16 cellular contexts compared by ENCODE assay signal in genomic region chr2:10792660-10793400, GRCh38. TPM values are rescaled to one million over a fixed set of nuclear protein-coding genes. Genes with fewer than 3 reads are reported as not detected.
DNase-seq lines count a peak whose midpoint lies in the region; ATAC-seq, FAIRE-seq and TF ChIP-seq lines count a peak whose summit lies in the region.
"Had no signal": no experiment of that assay in that cellular context is flagged by ENCODE, and none has a peak within 500 bp of the region (broad histone marks: within the 10 kb centered on the region; RNA-seq: fewer than 3 reads in every experiment).

No MANE protein-coding gene starts in this region.

- no peaks in the 10 kb centered on the region for H3K4me1 ChIP-seq in HepG2 (ENCODE audit: insufficient read depth, low read length)
- H3K4me1 ChIP-seq: thyroid gland had no signal

- peaks cover 15% of the 10 kb centered on the region; the same call in 1 of the 2 replicates for H4K20me1 ChIP-seq in HepG2 (ENCODE audit: insufficient read depth, low read length)

- H3K4me1 Mint-ChIP-seq in CD4-positive, alpha-beta T cell (ENCODE audit: low read depth) = peaks cover 26% of the 10 kb centered on the region
- peaks cover 24% of the 10 kb centered on the region for H3K4me1 Mint-ChIP-seq in activated CD8-positive, alpha-beta T cell treated with anti-CD3 and anti-CD28 coated beads for 36 hours (ENCODE audit: low read depth)
- peaks cover 2% of the 10 kb centered on the region for H3K4me1 Mint-ChIP-seq in progenitor cell of endocrine pancreas (ENCODE audit: low read depth)

- in situ Hi-C loops in HepG2 (cut with HindIII; ENCODE audit: extremely low pct_ligation_motif_present, low pct_unique_long_range_greater_than_20kb) = no loop called here

- no peak overlapping the region for H3K4me2 ChIP-seq in HepG2 (ENCODE audit: low read depth, low read length)

- no peak overlapping the region for H2AFZ ChIP-seq in HepG2 (ENCODE audit: low read length)

- H3K36me3 Mint-ChIP-seq in CD4-positive, alpha-beta T cell (ENCODE audit: low read depth) = peaks cover 95% of the 10 kb centered on the region
- peaks cover 76% of the 10 kb centered on the region for H3K36me3 Mint-ChIP-seq in activated CD8-positive, alpha-beta T cell treated with anti-CD3 and anti-CD28 coated beads for 36 hours (ENCODE audit: low read depth)
- H3K36me3 Mint-ChIP-seq in progenitor cell of endocrine pancreas (ENCODE audit: insufficient read depth) = peaks cover 38% of the 10 kb centered on the region

- no peaks in the 10 kb centered on the region for H3K9me3 Mint-ChIP-seq in CD4-positive, alpha-beta T cell
- H3K9me3 Mint-ChIP-seq in activated CD8-positive, alpha-beta T cell treated with anti-CD3 and anti-CD28 coated beads for 36 hours = no peaks in the 10 kb centered on the region
- no peaks in the 10 kb centered on the region for H3K9me3 Mint-ChIP-seq in progenitor cell of endocrine pancreas (ENCODE audit: low read depth)

- no peaks in the 10 kb centered on the region for H3K9me3 ChIP-seq in CD4-positive, alpha-beta T cell (ENCODE audit: control insufficient read depth, low read length)
- no peaks in the 10 kb centered on the region for H3K9me3 ChIP-seq in HepG2 (ENCODE audit: low read length)
- H3K9me3 ChIP-seq: left lung, thyroid gland had no signal

- H3K4me3 ChIP-seq in GM12875 (ENCODE audit: low read depth, low read length) (no peak overlapping the region), HepG2 (replicated peaks in 1 of 3; ENCODE audit: insufficient read depth in 1 of 3, low read depth in 2 of 3, low read length in 3 of 3) (no peak overlapping the region)
- H3K4me3 ChIP-seq: left lung, thyroid gland had no signal

- WGBS in HepG2 (ENCODE audit: low lambda C conversion rate) = 92% methylated on average over 17 of the region's 17 CpGs

- CTCF ChIA-PET in CD4-positive, alpha-beta T cell (lab: Charles Lee) = interaction anchor here (2.0 kb wide), 1 partner anchor 40 kb away, joined by 6 read pairs; no protein-coding TSS in a partner anchor
- CTCF ChIA-PET in activated CD8-positive, alpha-beta T cell treated with anti-CD3 and anti-CD28 coated beads for 36 hours (lab: Charles Lee) = interaction anchor here (1.1 kb wide), 1 partner anchor 39 kb away, joined by 6 read pairs; no protein-coding TSS in a partner anchor
- CTCF ChIA-PET in HepG2 (lab: Yijun Ruan, JAX; ENCODE audit: low intra/inter-chr PET ratio, low total read pairs) = no interaction called here

- POLR2A ChIA-PET in CD4-positive, alpha-beta T cell (lab: Charles Lee) = interaction anchor here (2.4 kb wide), 1 partner anchor 19 kb away, joined by 16 read pairs; the partner anchor contains the start of gene PDIA6
- POLR2A ChIA-PET in activated CD8-positive, alpha-beta T cell treated with anti-CD3 and anti-CD28 coated beads for 36 hours (lab: Charles Lee) = interaction anchor here (1.2 to 1.3 kb wide), 2 partner anchors 19 to 70 kb away, joined by 3 read pairs; no protein-coding TSS in a partner anchor
- POLR2A ChIA-PET in HepG2 (lab: Yijun Ruan, JAX) = no interaction called here

- peaks cover 34 to 91% of the 10 kb centered on the region in 2 experiments for H3K36me3 ChIP-seq in HepG2 (replicated peaks in 1 of 2; ENCODE audit: control insufficient read depth in 1 of 2, insufficient read depth in 2 of 2, low read length in 2 of 2)

- peak overlapping the region; percentile 82 for H3K27ac Mint-ChIP-seq in CD4-positive, alpha-beta T cell
- peak overlapping the region; percentile 6 for H3K27ac Mint-ChIP-seq in activated CD8-positive, alpha-beta T cell treated with anti-CD3 and anti-CD28 coated beads for 36 hours
- no peak overlapping the region for H3K27ac Mint-ChIP-seq in progenitor cell of endocrine pancreas

- no peak for TF ChIP-seq RAD21 in HepG2 (CRISPR knock-in tag; IDR thresholded peaks at IDR 0.05)

- H3K79me2 ChIP-seq in HepG2 (ENCODE audit: insufficient read depth, low read length) = peaks cover 14% of the 10 kb centered on the region

- H3K4me3 Mint-ChIP-seq in CD4-positive, alpha-beta T cell = peak overlapping the region; percentile 13
- H3K4me3 Mint-ChIP-seq in activated CD8-positive, alpha-beta T cell treated with anti-CD3 and anti-CD28 coated beads for 36 hours = no peak overlapping the region
- no peak overlapping the region for H3K4me3 Mint-ChIP-seq in progenitor cell of endocrine pancreas (ENCODE audit: low read depth)

- H3K27me3 Mint-ChIP-seq in CD4-positive, alpha-beta T cell = no peaks in the 10 kb centered on the region
- no peaks in the 10 kb centered on the region for H3K27me3 Mint-ChIP-seq in activated CD8-positive, alpha-beta T cell treated with anti-CD3 and anti-CD28 coated beads for 36 hours
- H3K27me3 Mint-ChIP-seq in progenitor cell of endocrine pancreas = no peaks in the 10 kb centered on the region

- intact Hi-C loops in CD4-positive, alpha-beta T cell (cut with DNase I, micrococcal nuclease) = no loop called here
- intact Hi-C loops in activated CD8-positive, alpha-beta T cell treated with anti-CD3 and anti-CD28 coated beads for 36 hours (cut with micrococcal nuclease) = no loop called here
- intact Hi-C loops in HepG2 (cut with micrococcal nuclease; ENCODE audit: unreplicated experiment) = no loop called here

- no peak for TF ChIP-seq POLR2A in HepG2 (IDR thresholded peaks at IDR 0.05; ENCODE audit: insufficient read depth in 1 of 2, low read depth in 2 of 2, low read length in 2 of 2)

- no peak for DNase-seq in CD4-positive, alpha-beta T cell
- DNase-seq in activated CD8-positive, alpha-beta T cell treated with anti-CD3 and anti-CD28 coated beads for 36 hours = no peak
- DNase-seq in HepG2 (ENCODE audit: low spot score) = no peak
- no peak for DNase-seq in progenitor cell of endocrine pancreas (ENCODE audit: low spot score, unreplicated experiment)
- no peak for DNase-seq in ecto neural progenitor cell (ENCODE audit: low spot score)
- DNase-seq: glutamatergic neuron, left lung, NCI-H1092 treated with DMSO at 0.1 percent for 48 hours, NCI-H446, thyroid gland had no signal

- no peaks in the 10 kb centered on the region for H3K27me3 ChIP-seq in CD4-positive, alpha-beta T cell (ENCODE audit: control insufficient read depth, insufficient read depth, low read length)
- no peaks in the 10 kb centered on the region for H3K27me3 ChIP-seq in HepG2 (ENCODE audit: control insufficient read depth in 1 of 2, insufficient read depth in 2 of 2, low read length in 2 of 2)
- H3K27me3 ChIP-seq: left lung, thyroid gland had no signal

- BruUV-seq in HepG2 (replicated peaks; lab: Mats Ljungman, UMichigan) = no TSS peak

- no peak for TF ChIP-seq CTCF in CD4-positive, alpha-beta T cell (IDR thresholded peaks at IDR 0.05)
- peak; percentile 5; the same call in 1 of the 2 replicates for TF ChIP-seq CTCF in GM12875 (IDR thresholded peaks at IDR 0.05; ENCODE audit: borderline replicate concordance, insufficient read depth, low read depth, low read length)
- no peak for TF ChIP-seq CTCF in activated CD8-positive, alpha-beta T cell treated with anti-CD3 and anti-CD28 coated beads for 36 hours (IDR thresholded peaks at IDR 0.05)
- peak; percentile 32 for TF ChIP-seq CTCF in HepG2 (CRISPR knock-in tag; IDR thresholded peaks at IDR 0.05)
- no peak for TF ChIP-seq CTCF in progenitor cell of endocrine pancreas (IDR thresholded peaks at IDR 0.05; ENCODE audit: unreplicated experiment)

- TF ChIP-seq EP300 in HepG2 (IDR thresholded peaks at IDR 0.05; ENCODE audit: low read depth in 2 of 2, low read length in 2 of 2) (no peak), HepG2 (CRISPR knock-in tag; IDR thresholded peaks at IDR 0.05; ENCODE audit: borderline replicate concordance) (no peak)

- H3K9ac ChIP-seq in HepG2 (ENCODE audit: insufficient read depth, low read depth, low read length) = no peak overlapping the region

- no peak overlapping the region for H3K27ac ChIP-seq in CD4-positive, alpha-beta T cell (ENCODE audit: low read depth, low read length)
- H3K27ac ChIP-seq in HepG2 (ENCODE audit: extremely low read length, insufficient read depth, low read length) = no peak overlapping the region
- H3K27ac ChIP-seq: left lung, thyroid gland had no signal

- no peak for FAIRE-seq in HepG2 (lab: Jason Lieb, UNC)
- FAIRE-seq: astrocyte, endometrium, H54 had no signal

- no peak for ATAC-seq in CD4-positive, alpha-beta T cell (ENCODE audit: poor library complexity)
- no peak for ATAC-seq in activated CD8-positive, alpha-beta T cell treated with anti-CD3 and anti-CD28 coated beads for 36 hours
- ATAC-seq in HepG2 (peak; percentile 63), HG03565 (IDR thresholded peaks at IDR 0.05; ENCODE audit: unreplicated experiment) (no peak), HG03045 (IDR thresholded peaks at IDR 0.05; ENCODE audit: unreplicated experiment) (no peak)
- ATAC-seq: left lung had no signal

RNA-seq across cellular contexts. Expression of gene PDIA6, which starts 19.8 kb away (rescaled TPM):
- total RNA-seq in CD4-positive, alpha-beta T cell = 10 to 100 TPM; 25.5 to 26.3 TPM
- total RNA-seq in activated CD8-positive, alpha-beta T cell treated with anti-CD3 and anti-CD28 coated beads for 36 hours = 100 to 1,000 TPM; 146 to 150 TPM
- total RNA-seq in HepG2 (2016; rRNA removed; fragmentation: Illumina TruSeq; extraction: Trizol) (318 and 642 TPM in 2 replicates), progenitor cell of endocrine pancreas (248 and 249 TPM in 2 replicates)
- 56.1 and 61.3 TPM in 2 replicates for total RNA-seq in HepG2 (2016; cell fraction: cytosol; rRNA removed; fragmentation: Illumina TruSeq; extraction: Trizol; ENCODE audit: low read depth)
- total RNA-seq in HepG2 (2016; cell fraction: insoluble cytoplasmic fraction; rRNA removed; fragmentation: Illumina TruSeq; extraction: Trizol) = 300 and 675 TPM in 2 replicates
- total RNA-seq in HepG2 (2016; cell fraction: membrane; rRNA removed; fragmentation: Illumina TruSeq; extraction: Trizol) = 124 and 135 TPM in 2 replicates
- 502 and 568 TPM in 2 replicates for total RNA-seq in HepG2 (2016; cell fraction: nucleus; rRNA removed; fragmentation: Illumina TruSeq; extraction: Trizol)
- 418 and 586 TPM in 2 replicates for polyA plus RNA-seq in HepG2 (2011; rRNA removed)
- 484 and 553 TPM in 2 replicates for polyA plus RNA-seq in HepG2 (2011; cell fraction: cytosol; rRNA removed)
- 135 and 158 TPM in 2 replicates for polyA plus RNA-seq in HepG2 (2011; cell fraction: nucleus; rRNA removed)
- polyA plus RNA-seq in HepG2 (2012) = 484 and 600 TPM in 2 replicates
- polyA plus RNA-seq in HepG2 (2016; cell fraction: cytosol; fragmentation: Illumina TruSeq; extraction: Trizol; ENCODE audit: low read depth) = 61.3 and 65.3 TPM in 2 replicates
- polyA plus RNA-seq in HepG2 (2016; cell fraction: insoluble cytoplasmic fraction; fragmentation: Illumina TruSeq; extraction: Trizol; ENCODE audit: low read depth) = 289 and 301 TPM in 2 replicates
- 102 and 106 TPM in 2 replicates for polyA plus RNA-seq in HepG2 (2016; cell fraction: membrane; fragmentation: Illumina TruSeq; extraction: Trizol; ENCODE audit: low read depth)
- 690 and 757 TPM in 2 replicates for polyA plus RNA-seq in HepG2 (2016; cell fraction: nucleus; fragmentation: Illumina TruSeq; extraction: Trizol; ENCODE audit: insufficient read depth, low read depth)
- polyA minus RNA-seq in HepG2 (2011; rRNA and poly(A)+ RNA removed; ENCODE audit: low replicate concordance) = 87.6 and 158 TPM in 2 replicates
- polyA minus RNA-seq in HepG2 (2011; cell fraction: cytosol; rRNA and poly(A)+ RNA removed) = 230 and 245 TPM in 2 replicates
- polyA minus RNA-seq in HepG2 (2011; cell fraction: nucleus; rRNA and poly(A)+ RNA removed) = 115 and 127 TPM in 2 replicates

Comparison
In these comparisons a context has a peak if more than half of its experiments do, and no peak if none do; other contexts are left out.
1. CTCF ChIP-seq: peak in GM12875 (single experiment) and HepG2 (single experiment); none in CD4-positive, alpha-beta T cell (single experiment), activated CD8-positive, alpha-beta T cell treated with anti-CD3 and anti-CD28 coated beads for 36 hours (single experiment) and progenitor cell of endocrine pancreas (single experiment).